ENCODE assay signal across 8 cellular contexts in the genomic region with DNA sequence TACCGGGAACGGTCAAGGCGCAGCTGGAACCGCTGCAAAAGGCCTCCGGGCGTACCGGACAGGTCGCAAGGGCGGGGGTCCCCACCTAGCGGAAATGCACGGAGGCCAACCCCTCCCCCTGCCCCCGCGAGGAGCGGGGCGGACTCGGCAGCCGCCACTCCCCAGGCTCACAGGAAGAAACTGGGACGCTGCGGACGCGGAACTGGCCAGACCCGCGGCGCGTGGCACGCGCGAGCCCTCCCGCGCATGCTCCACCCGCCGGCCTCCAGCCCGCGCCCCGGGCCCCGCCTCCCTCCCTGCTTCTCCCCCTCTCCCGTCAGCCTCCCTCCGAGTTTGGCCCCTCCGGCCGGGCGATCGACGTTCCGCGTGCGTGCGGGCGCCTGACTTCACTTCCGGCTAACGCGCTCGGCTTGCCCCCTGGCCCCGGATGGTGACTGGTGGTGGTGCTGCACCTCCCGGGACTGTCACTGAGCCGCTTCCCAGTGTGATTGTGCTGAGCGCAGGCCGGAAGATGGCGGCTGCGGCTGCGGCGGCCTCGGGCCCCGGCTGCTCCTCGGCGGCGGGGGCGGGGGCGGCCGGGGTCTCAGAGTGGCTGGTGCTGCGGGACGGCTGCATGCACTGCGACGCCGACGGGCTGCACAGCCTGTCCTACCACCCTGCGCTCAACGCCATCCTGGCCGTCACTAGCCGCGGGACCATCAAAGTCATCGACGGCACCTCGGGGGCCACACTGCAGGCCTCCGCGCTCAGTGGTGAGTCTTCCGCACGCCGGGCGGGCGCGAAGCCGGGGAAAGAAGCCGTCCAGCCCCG. TPM values are rescaled to one million over a fixed set of nuclear protein-coding genes. Genes with fewer than 3 reads are reported as not detected.
A peak's percentile ranks its signal among the peaks of the same experiment; 100 is the strongest.
DNase-seq lines count a peak whose midpoint lies in the region; ATAC-seq and TF ChIP-seq lines count a peak whose summit lies in the region.

A gene with protein sequence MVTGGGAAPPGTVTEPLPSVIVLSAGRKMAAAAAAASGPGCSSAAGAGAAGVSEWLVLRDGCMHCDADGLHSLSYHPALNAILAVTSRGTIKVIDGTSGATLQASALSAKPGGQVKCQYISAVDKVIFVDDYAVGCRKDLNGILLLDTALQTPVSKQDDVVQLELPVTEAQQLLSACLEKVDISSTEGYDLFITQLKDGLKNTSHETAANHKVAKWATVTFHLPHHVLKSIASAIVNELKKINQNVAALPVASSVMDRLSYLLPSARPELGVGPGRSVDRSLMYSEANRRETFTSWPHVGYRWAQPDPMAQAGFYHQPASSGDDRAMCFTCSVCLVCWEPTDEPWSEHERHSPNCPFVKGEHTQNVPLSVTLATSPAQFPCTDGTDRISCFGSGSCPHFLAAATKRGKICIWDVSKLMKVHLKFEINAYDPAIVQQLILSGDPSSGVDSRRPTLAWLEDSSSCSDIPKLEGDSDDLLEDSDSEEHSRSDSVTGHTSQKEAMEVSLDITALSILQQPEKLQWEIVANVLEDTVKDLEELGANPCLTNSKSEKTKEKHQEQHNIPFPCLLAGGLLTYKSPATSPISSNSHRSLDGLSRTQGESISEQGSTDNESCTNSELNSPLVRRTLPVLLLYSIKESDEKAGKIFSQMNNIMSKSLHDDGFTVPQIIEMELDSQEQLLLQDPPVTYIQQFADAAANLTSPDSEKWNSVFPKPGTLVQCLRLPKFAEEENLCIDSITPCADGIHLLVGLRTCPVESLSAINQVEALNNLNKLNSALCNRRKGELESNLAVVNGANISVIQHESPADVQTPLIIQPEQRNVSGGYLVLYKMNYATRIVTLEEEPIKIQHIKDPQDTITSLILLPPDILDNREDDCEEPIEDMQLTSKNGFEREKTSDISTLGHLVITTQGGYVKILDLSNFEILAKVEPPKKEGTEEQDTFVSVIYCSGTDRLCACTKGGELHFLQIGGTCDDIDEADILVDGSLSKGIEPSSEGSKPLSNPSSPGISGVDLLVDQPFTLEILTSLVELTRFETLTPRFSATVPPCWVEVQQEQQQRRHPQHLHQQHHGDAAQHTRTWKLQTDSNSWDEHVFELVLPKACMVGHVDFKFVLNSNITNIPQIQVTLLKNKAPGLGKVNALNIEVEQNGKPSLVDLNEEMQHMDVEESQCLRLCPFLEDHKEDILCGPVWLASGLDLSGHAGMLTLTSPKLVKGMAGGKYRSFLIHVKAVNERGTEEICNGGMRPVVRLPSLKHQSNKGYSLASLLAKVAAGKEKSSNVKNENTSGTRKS (N-terminal part only) (plus strand): TSS at position 289 of the 810 bp plus-strand sequence. CDS start 139 bp downstream, at position 428.

- CTCF ChIA-PET in activated CD4-positive, alpha-beta T cell treated with anti-CD3 and anti-CD28 coated beads for 36 hours (lab: Charles Lee), result interaction anchor here (0.6 kb wide), 1 partner anchor 426 kb away, joined by 5 read pairs; no protein-coding TSS in a partner anchor

- POLR2A ChIA-PET in activated CD4-positive, alpha-beta T cell treated with anti-CD3 and anti-CD28 coated beads for 36 hours (lab: Charles Lee), result no interaction called here

- H3K9me3 Mint-ChIP-seq in activated CD4-positive, alpha-beta T cell treated with anti-CD3 and anti-CD28 coated beads for 36 hours (ENCODE audit: low read depth), result peaks cover 3% of the 10 kb centered on the region
- H3K9me3 Mint-ChIP-seq in chondrocyte (ENCODE audit: low read depth), result no peaks in the 10 kb centered on the region

- peaks cover 36% of the 10 kb centered on the region for H3K4me1 Mint-ChIP-seq in activated CD4-positive, alpha-beta T cell treated with anti-CD3 and anti-CD28 coated beads for 36 hours
- H3K4me1 Mint-ChIP-seq in chondrocyte (ENCODE audit: low read depth), result peaks cover 36% of the 10 kb centered on the region

- H3K4me3 Mint-ChIP-seq in activated CD4-positive, alpha-beta T cell treated with anti-CD3 and anti-CD28 coated beads for 36 hours, result peak within 1 kb of the TSS; percentile 78
- peak within 1 kb of the TSS; percentile 92 for H3K4me3 Mint-ChIP-seq in chondrocyte (ENCODE audit: unreplicated experiment)

- H3K27ac Mint-ChIP-seq in activated CD4-positive, alpha-beta T cell treated with anti-CD3 and anti-CD28 coated beads for 36 hours, result peak within 1 kb of the TSS; percentile 93
- peak within 1 kb of the TSS; percentile 97 for H3K27ac Mint-ChIP-seq in chondrocyte (ENCODE audit: unreplicated experiment)

- H3K4me3 ChIP-seq in BE2C (ENCODE audit: low read depth, low read length), result peak within 1 kb of the TSS; percentile 99
- H3K4me3 ChIP-seq in kidney epithelial cell (ENCODE audit: low read depth, low read length), result peak within 1 kb of the TSS; percentile 91

- H3K4me1 ChIP-seq in BE2C, result 0 out of 2 replicates have a peak, but pooled peaks cover 3% of the 10 kb centered on the region

- DNase-seq in BE2C, result peak; percentile 99
- DNase-seq in GM19240 (ENCODE audit: insufficient read length, low spot score), result peak; percentile 92
- DNase-seq in NCI-H524 (lab: John Stamatoyannopoulos, UW), result peak; percentile 94 to 96
- DNase-seq in activated CD4-positive, alpha-beta T cell treated with anti-CD3 and anti-CD28 coated beads for 36 hours, result peak; percentile 98
- peak; percentile 99 for DNase-seq in chondrocyte (ENCODE audit: low spot score)
- peak; percentile 80 for DNase-seq in kidney epithelial cell (ENCODE audit: low read depth)
- DNase-seq in stimulated activated CD4-positive, alpha-beta T cell treated with anti-CD3 and anti-CD28 coated beads, Interleukin-15, amount 100 ng/mL, for 24 hours, result peak; percentile 99

- no peaks in the 10 kb centered on the region for H3K9me3 ChIP-seq in BE2C

- H3K27me3 Mint-ChIP-seq in activated CD4-positive, alpha-beta T cell treated with anti-CD3 and anti-CD28 coated beads for 36 hours, result no peaks in the 10 kb centered on the region
- H3K27me3 Mint-ChIP-seq in chondrocyte (ENCODE audit: low read depth), result no peaks in the 10 kb centered on the region

- intact Hi-C loops in activated CD4-positive, alpha-beta T cell treated with anti-CD3 and anti-CD28 coated beads for 36 hours (cut with DNase I, micrococcal nuclease), result loop anchor here (1.0 to 10.0 kb wide), 14 partner anchors 80 to 1242 kb away; a partner anchor contains a TSS

- TF ChIP-seq CTCF in BE2C (IDR thresholded peaks at IDR 0.05; ENCODE audit: low read depth, low read length) (no peak), chondrocyte (IDR thresholded peaks at IDR 0.05) (no peak), kidney epithelial cell (IDR thresholded peaks at IDR 0.05; ENCODE audit: insufficient read depth, low read length, poor library complexity, severe bottlenecking) (no peak)

- H3K36me3 Mint-ChIP-seq in activated CD4-positive, alpha-beta T cell treated with anti-CD3 and anti-CD28 coated beads for 36 hours (ENCODE audit: low read depth), result peaks cover 29% of the 10 kb centered on the region
- peaks cover 2% of the 10 kb centered on the region for H3K36me3 Mint-ChIP-seq in chondrocyte (ENCODE audit: low read depth)

- H3K27me3 ChIP-seq in BE2C (no peaks in the 10 kb centered on the region), kidney epithelial cell (ENCODE audit: control insufficient read depth, insufficient read depth, low read length) (no peaks in the 10 kb centered on the region)

- peaks cover 19% of the 10 kb centered on the region for H3K36me3 ChIP-seq in BE2C
- no peaks in the 10 kb centered on the region for H3K36me3 ChIP-seq in kidney epithelial cell (ENCODE audit: control insufficient read depth, insufficient read depth, low read length)

- ATAC-seq in HG03457 (IDR thresholded peaks at IDR 0.05; ENCODE audit: unreplicated experiment), result peak; percentile 86
- peak; percentile 94 for ATAC-seq in activated CD4-positive, alpha-beta T cell treated with anti-CD3 and anti-CD28 coated beads for 36 hours

RNA-seq across cellular contexts. Expression of the gene that starts here (rescaled TPM):
- 63.4 TPM for polyA plus RNA-seq in BE2C (2012; ENCODE audit: insufficient read depth, insufficient read length, low read depth)
- 10 to 100 TPM; 66.1 to 70.1 TPM for total RNA-seq in activated CD4-positive, alpha-beta T cell treated with anti-CD3 and anti-CD28 coated beads for 36 hours
- total RNA-seq in chondrocyte (76.0 to 103 TPM (median 76.0 TPM) in 3 replicates), kidney epithelial cell (73.0 and 75.2 TPM in 2 replicates)

Comparison
In these comparisons a context has a peak if more than half of its experiments do, and no peak if none do; other contexts are left out.
1. Peak in every context shown above with its lines: DNase-seq, ATAC-seq and H3K4me3 ChIP-seq.